Comparison of ENCODE assay signal across 1 cellular context in the genomic region with DNA sequence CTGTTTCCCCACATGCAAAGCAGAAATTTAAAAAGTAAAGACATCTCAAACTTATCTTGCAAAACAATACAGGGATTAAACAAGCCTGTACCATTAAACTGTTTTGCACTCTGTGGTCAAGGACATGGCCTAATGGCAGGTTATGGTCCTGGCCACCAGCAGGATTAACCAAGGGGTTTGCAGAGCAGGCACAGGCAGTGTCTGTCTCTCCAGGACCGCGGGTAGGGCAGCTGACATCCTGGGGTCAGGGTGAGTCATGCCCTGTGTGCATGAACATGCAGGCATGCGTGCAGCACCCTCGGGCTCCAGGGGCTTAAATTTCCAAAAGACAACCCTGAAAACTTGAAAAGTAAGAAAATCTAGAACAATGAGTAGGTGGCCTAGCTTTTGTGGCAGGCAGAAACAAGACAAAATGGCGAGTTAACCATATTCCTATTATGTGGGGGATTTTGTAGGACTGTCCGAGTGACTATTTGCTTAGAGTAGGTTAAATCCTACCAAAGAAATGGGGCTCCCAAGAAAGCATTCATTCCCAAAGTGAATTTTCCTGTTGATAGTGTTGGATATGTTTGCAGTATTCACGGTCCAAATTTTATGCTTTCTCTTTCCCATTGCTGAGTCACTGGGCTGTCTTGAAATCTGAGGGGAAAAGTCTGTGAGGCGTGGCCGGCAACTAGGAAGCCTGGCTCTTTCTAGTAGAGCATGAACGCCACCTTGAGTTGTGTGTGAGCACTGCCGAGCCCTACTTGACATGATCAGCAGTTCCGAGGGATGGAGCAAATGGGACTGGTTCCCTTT.
TF ChIP-seq lines count a peak whose summit lies in the region.

No MANE protein-coding gene starts in this region.

TF ChIP-seq in K562, 482 proteins besides CTCF, POLR2A, EP300 and RAD21 (continued from another document and continues in another):
- TF ChIP-seq RBM25 (IDR thresholded peaks at IDR 0.05; ENCODE audit: low read depth, low read length, severe bottlenecking) (no peak), TSC22D4 (tag; IDR thresholded peaks at IDR 0.05) (no peak), ZNF124 (CRISPR knock-in tag; IDR thresholded peaks at IDR 0.05) (no peak), CBFA2T3 (IDR thresholded peaks at IDR 0.05) (no peak), SOX6 (IDR thresholded peaks at IDR 0.05) (no peak), CHD2 (IDR thresholded peaks at IDR 0.05; ENCODE audit: low read depth, low read length) (no peak), TCF7L2 (IDR thresholded peaks at IDR 0.05; ENCODE audit: low read depth, low read length) (no peak), FOXP1 (CRISPR knock-in tag; IDR thresholded peaks at IDR 0.05) (no peak), MEIS2 (IDR thresholded peaks at IDR 0.05; ENCODE audit: partially characterized antibody) (peak; percentile 53), SMAD3 (CRISPR knock-in tag; conservative IDR thresholded peaks at IDR 0.05) (no peak), LEF1 (IDR thresholded peaks at IDR 0.05) (0 out of 2 replicates have a peak, but pooled peaks have one; percentile 17), ZBTB8A (IDR thresholded peaks at IDR 0.05; ENCODE audit: partially characterized antibody) (no peak), TEAD2 (tag; IDR thresholded peaks at IDR 0.05) (no peak), HNRNPH1 (optimal IDR thresholded peaks at IDR 0.05; ENCODE audit: low read depth, low read length) (no peak), SLC30A9 (CRISPR knock-in tag; IDR thresholded peaks at IDR 0.05) (no peak), SP1 (CRISPR knock-in tag; IDR thresholded peaks at IDR 0.05) (no peak), POLR3G (IDR thresholded peaks at IDR 0.05; ENCODE audit: extremely low read depth, insufficient read length, insufficient replicate concordance) (no peak), NEUROD1 (IDR thresholded peaks at IDR 0.05; ENCODE audit: borderline replicate concordance, low read depth, low read length, partially characterized antibody) (peak; percentile 46), SMAD2 (IDR thresholded peaks at IDR 0.05; ENCODE audit: low read depth, low read length) (no peak), ZNF217 (CRISPR knock-in tag; IDR thresholded peaks at IDR 0.05) (no peak), TBP (optimal IDR thresholded peaks at IDR 0.05; ENCODE audit: low read depth, low read length) (peak; percentile 89), MYNN (IDR thresholded peaks at IDR 0.05) (no peak), MYNN (CRISPR knock-in tag; IDR thresholded peaks at IDR 0.05) (no peak), ZNF695 (CRISPR knock-in tag; IDR thresholded peaks at IDR 0.05) (no peak), NCOA4 (IDR thresholded peaks at IDR 0.05; ENCODE audit: partially characterized antibody) (no peak), SPI1 (IDR thresholded peaks at IDR 0.05; ENCODE audit: borderline replicate concordance, low read depth, low read length) (no peak), FOXJ2 (tag; IDR thresholded peaks at IDR 0.05) (0 out of 2 replicates have a peak, but pooled peaks have one; percentile 44), LCOR (CRISPR knock-in tag; IDR thresholded peaks at IDR 0.05) (no peak), ZNF586 (CRISPR knock-in tag; conservative IDR thresholded peaks at IDR 0.05) (no peak), RAD51 (IDR thresholded peaks at IDR 0.05; ENCODE audit: borderline replicate concordance, low read depth) (no peak), KAT2B (IDR thresholded peaks at IDR 0.05; ENCODE audit: low read depth, low read length) (no peak), KLF13 (tag; IDR thresholded peaks at IDR 0.05; ENCODE audit: borderline replicate concordance, low read depth) (no peak), XRCC5 (IDR thresholded peaks at IDR 0.05; ENCODE audit: low read depth, low read length) (no peak), ZNF436 (CRISPR knock-in tag; IDR thresholded peaks at IDR 0.05) (no peak), STAT5B (CRISPR knock-in tag; IDR thresholded peaks at IDR 0.05) (no peak)
- TF ChIP-seq, protein P1, sequence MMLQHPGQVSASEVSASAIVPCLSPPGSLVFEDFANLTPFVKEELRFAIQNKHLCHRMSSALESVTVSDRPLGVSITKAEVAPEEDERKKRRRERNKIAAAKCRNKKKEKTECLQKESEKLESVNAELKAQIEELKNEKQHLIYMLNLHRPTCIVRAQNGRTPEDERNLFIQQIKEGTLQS (IDR thresholded peaks at IDR 0.05) = peak; percentile 89
- TF ChIP-seq, protein P1 (CRISPR knock-in tag; conservative IDR thresholded peaks at IDR 0.05) = 0 out of 2 replicates have a peak, but pooled peaks have one; percentile 58
- TF ChIP-seq, protein P2, sequence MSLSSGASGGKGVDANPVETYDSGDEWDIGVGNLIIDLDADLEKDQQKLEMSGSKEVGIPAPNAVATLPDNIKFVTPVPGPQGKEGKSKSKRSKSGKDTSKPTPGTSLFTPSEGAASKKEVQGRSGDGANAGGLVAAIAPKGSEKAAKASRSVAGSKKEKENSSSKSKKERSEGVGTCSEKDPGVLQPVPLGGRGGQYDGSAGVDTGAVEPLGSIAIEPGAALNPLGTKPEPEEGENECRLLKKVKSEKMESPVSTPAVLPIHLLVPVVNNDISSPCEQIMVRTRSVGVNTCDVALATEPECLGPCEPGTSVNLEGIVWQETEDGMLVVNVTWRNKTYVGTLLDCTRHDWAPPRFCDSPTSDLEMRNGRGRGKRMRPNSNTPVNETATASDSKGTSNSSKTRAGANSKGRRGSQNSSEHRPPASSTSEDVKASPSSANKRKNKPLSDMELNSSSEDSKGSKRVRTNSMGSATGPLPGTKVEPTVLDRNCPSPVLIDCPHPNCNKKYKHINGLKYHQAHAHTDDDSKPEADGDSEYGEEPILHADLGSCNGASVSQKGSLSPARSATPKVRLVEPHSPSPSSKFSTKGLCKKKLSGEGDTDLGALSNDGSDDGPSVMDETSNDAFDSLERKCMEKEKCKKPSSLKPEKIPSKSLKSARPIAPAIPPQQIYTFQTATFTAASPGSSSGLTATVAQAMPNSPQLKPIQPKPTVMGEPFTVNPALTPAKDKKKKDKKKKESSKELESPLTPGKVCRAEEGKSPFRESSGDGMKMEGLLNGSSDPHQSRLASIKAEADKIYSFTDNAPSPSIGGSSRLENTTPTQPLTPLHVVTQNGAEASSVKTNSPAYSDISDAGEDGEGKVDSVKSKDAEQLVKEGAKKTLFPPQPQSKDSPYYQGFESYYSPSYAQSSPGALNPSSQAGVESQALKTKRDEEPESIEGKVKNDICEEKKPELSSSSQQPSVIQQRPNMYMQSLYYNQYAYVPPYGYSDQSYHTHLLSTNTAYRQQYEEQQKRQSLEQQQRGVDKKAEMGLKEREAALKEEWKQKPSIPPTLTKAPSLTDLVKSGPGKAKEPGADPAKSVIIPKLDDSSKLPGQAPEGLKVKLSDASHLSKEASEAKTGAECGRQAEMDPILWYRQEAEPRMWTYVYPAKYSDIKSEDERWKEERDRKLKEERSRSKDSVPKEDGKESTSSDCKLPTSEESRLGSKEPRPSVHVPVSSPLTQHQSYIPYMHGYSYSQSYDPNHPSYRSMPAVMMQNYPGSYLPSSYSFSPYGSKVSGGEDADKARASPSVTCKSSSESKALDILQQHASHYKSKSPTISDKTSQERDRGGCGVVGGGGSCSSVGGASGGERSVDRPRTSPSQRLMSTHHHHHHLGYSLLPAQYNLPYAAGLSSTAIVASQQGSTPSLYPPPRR (CRISPR knock-in tag; IDR thresholded peaks at IDR 0.05; ENCODE audit: borderline replicate concordance) = no peak
- TF ChIP-seq, protein P3, sequence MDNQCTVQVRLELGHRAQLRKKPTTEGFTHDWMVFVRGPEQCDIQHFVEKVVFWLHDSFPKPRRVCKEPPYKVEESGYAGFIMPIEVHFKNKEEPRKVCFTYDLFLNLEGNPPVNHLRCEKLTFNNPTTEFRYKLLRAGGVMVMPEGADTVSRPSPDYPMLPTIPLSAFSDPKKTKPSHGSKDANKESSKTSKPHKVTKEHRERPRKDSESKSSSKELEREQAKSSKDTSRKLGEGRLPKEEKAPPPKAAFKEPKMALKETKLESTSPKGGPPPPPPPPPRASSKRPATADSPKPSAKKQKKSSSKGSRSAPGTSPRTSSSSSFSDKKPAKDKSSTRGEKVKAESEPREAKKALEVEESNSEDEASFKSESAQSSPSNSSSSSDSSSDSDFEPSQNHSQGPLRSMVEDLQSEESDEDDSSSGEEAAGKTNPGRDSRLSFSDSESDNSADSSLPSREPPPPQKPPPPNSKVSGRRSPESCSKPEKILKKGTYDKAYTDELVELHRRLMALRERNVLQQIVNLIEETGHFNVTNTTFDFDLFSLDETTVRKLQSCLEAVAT (IDR thresholded peaks at IDR 0.05) = no peak
- TF ChIP-seq, protein P4, sequence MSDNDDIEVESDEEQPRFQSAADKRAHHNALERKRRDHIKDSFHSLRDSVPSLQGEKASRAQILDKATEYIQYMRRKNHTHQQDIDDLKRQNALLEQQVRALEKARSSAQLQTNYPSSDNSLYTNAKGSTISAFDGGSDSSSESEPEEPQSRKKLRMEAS (CRISPR knock-in tag; IDR thresholded peaks at IDR 0.05) = peak; percentile 53; the same call in 1 of the 2 replicates
- TF ChIP-seq, protein P5, sequence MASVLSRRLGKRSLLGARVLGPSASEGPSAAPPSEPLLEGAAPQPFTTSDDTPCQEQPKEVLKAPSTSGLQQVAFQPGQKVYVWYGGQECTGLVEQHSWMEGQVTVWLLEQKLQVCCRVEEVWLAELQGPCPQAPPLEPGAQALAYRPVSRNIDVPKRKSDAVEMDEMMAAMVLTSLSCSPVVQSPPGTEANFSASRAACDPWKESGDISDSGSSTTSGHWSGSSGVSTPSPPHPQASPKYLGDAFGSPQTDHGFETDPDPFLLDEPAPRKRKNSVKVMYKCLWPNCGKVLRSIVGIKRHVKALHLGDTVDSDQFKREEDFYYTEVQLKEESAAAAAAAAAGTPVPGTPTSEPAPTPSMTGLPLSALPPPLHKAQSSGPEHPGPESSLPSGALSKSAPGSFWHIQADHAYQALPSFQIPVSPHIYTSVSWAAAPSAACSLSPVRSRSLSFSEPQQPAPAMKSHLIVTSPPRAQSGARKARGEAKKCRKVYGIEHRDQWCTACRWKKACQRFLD (CRISPR knock-in tag; IDR thresholded peaks at IDR 0.05) = no peak
- TF ChIP-seq, protein P6, sequence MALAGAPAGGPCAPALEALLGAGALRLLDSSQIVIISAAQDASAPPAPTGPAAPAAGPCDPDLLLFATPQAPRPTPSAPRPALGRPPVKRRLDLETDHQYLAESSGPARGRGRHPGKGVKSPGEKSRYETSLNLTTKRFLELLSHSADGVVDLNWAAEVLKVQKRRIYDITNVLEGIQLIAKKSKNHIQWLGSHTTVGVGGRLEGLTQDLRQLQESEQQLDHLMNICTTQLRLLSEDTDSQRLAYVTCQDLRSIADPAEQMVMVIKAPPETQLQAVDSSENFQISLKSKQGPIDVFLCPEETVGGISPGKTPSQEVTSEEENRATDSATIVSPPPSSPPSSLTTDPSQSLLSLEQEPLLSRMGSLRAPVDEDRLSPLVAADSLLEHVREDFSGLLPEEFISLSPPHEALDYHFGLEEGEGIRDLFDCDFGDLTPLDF (CRISPR knock-in tag; IDR thresholded peaks at IDR 0.05) = no peak
- TF ChIP-seq, protein P7, sequence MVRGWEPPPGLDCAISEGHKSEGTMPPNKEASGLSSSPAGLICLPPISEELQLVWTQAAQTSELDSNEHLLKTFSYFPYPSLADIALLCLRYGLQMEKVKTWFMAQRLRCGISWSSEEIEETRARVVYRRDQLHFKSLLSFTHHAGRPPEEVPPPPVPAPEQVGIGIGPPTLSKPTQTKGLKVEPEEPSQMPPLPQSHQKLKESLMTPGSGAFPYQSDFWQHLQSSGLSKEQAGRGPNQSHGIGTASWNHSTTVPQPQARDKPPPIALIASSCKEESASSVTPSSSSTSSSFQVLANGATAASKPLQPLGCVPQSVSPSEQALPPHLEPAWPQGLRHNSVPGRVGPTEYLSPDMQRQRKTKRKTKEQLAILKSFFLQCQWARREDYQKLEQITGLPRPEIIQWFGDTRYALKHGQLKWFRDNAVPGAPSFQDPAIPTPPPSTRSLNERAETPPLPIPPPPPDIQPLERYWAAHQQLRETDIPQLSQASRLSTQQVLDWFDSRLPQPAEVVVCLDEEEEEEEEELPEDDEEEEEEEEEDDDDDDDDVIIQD (CRISPR knock-in tag; IDR thresholded peaks at IDR 0.05) = no peak
- TF ChIP-seq, protein P8, sequence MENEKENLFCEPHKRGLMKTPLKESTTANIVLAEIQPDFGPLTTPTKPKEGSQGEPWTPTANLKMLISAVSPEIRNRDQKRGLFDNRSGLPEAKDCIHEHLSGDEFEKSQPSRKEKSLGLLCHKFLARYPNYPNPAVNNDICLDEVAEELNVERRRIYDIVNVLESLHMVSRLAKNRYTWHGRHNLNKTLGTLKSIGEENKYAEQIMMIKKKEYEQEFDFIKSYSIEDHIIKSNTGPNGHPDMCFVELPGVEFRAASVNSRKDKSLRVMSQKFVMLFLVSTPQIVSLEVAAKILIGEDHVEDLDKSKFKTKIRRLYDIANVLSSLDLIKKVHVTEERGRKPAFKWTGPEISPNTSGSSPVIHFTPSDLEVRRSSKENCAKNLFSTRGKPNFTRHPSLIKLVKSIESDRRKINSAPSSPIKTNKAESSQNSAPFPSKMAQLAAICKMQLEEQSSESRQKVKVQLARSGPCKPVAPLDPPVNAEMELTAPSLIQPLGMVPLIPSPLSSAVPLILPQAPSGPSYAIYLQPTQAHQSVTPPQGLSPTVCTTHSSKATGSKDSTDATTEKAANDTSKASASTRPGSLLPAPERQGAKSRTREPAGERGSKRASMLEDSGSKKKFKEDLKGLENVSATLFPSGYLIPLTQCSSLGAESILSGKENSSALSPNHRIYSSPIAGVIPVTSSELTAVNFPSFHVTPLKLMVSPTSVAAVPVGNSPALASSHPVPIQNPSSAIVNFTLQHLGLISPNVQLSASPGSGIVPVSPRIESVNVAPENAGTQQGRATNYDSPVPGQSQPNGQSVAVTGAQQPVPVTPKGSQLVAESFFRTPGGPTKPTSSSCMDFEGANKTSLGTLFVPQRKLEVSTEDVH (IDR thresholded peaks at IDR 0.05; ENCODE audit: low read depth, partially characterized antibody) = no peak
- TF ChIP-seq, protein P9, sequence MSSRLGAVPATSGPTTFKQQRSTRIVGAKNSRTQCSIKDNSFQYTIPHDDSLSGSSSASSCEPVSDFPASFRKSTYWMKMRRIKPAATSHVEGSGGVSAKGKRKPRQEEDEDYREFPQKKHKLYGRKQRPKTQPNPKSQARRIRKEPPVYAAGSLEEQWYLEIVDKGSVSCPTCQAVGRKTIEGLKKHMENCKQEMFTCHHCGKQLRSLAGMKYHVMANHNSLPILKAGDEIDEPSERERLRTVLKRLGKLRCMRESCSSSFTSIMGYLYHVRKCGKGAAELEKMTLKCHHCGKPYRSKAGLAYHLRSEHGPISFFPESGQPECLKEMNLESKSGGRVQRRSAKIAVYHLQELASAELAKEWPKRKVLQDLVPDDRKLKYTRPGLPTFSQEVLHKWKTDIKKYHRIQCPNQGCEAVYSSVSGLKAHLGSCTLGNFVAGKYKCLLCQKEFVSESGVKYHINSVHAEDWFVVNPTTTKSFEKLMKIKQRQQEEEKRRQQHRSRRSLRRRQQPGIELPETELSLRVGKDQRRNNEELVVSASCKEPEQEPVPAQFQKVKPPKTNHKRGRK (tag; IDR thresholded peaks at IDR 0.05) = no peak
